ENCODE assay signal across 3 cellular contexts in genomic region chr18:22145160-22145559, GRCh38.
"Had no signal": no experiment of that assay in that cellular context is flagged by ENCODE, and none has a peak within 500 bp of the region (broad histone marks: within the 10 kb centered on the region; RNA-seq: fewer than 3 reads in every experiment).

No MANE protein-coding gene starts in this region.

- DNase-seq: GDM1, GF-D8 had no signal

- H3K4me3 ChIP-seq: GM12878 had no signal

- ATAC-seq: GM12878 had no signal
